In the genomic region with DNA sequence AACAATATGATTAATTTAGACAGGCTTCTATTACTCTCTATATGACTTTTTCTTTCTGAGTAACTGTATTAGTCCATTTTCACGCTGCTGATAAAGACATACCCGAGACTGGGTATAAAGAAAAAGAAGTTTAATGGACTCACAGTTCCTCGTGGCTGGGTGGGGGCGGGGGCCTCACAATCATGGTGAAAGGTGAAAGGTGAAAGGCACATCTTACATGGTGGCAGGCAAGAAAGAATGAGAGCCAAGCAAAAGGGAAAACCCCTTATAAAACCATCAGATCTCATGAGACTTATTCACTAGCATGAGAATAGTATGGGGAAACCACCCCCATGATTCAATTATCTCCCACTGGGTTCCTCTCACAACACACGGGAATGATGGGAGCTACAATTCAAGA, we compare ENCODE assay signal across 7 cellular contexts. TPM values are rescaled to one million over a fixed set of nuclear protein-coding genes. Genes with fewer than 3 reads are reported as not detected.
DNase-seq lines count a peak whose midpoint lies in the region; ATAC-seq and TF ChIP-seq lines count a peak whose summit lies in the region.
"Not testable (repeated sequence)": the region's sequence is repeated elsewhere in the genome, so short reads cannot be mapped to it uniquely, and the experiment has no call there.

No MANE protein-coding gene starts in this region.

- peaks cover 72% of the 10 kb centered on the region for H3K4me1 ChIP-seq in OCI-LY3 (ENCODE audit: low read length)
- H3K4me1 ChIP-seq in endodermal cell (ENCODE audit: control insufficient read depth, insufficient read depth, low read length), result not testable (repeated sequence)

- peak; percentile 70 for DNase-seq in activated CD4-positive, alpha-beta T cell treated with anti-CD3 and anti-CD28 coated beads for 48 hours
- DNase-seq in activated T-cell treated with anti-CD3 and anti-CD28 coated beads, Interleukin-2, amount 50 U/mL, for 4 hours; endodermal cell: not testable (repeated sequence)
- DNase-seq in activated naive CD4-positive, alpha-beta T cell treated with anti-CD3 and anti-CD28 coated beads for 36 hours, result peak; percentile 70
- DNase-seq in stimulated activated CD4-positive, alpha-beta T cell treated with anti-CD3 and anti-CD28 coated beads, Interleukin-1b, Interleukin-23, amount 100 ng/mL, for 48 hours, result peak; percentile 66

- H3K9me3 ChIP-seq in OCI-LY3 (ENCODE audit: insufficient read depth, low read length) (peaks cover 24% of the 10 kb centered on the region), endodermal cell (ENCODE audit: control insufficient read depth, low read length) (peaks cover 17% of the 10 kb centered on the region)

- intact Hi-C loops in activated naive CD4-positive, alpha-beta T cell treated with anti-CD3 and anti-CD28 coated beads for 36 hours (cut with micrococcal nuclease), result loop anchor here (1.0 to 10.0 kb wide), 2 partner anchors 401 to 1363 kb away; a partner anchor contains a TSS

- peak overlapping the region; percentile 1; the same call in 1 of the 2 replicates for H3K4me2 ChIP-seq in OCI-LY3 (ENCODE audit: low read length)

- peaks cover 23% of the 10 kb centered on the region for H3K36me3 ChIP-seq in OCI-LY3 (replicated peaks; ENCODE audit: low read depth, low read length)
- H3K36me3 ChIP-seq in endodermal cell (ENCODE audit: control insufficient read depth, insufficient read depth, low read length), result not testable (repeated sequence)

- peaks cover 20% of the 10 kb centered on the region for H3K36me3 Mint-ChIP-seq in activated T-cell treated with anti-CD3 and anti-CD28 coated beads, Interleukin-2, amount 50 U/mL, for 4 hours (ENCODE audit: insufficient read depth)
- peaks cover 46% of the 10 kb centered on the region for H3K36me3 Mint-ChIP-seq in activated naive CD4-positive, alpha-beta T cell treated with anti-CD3 and anti-CD28 coated beads for 36 hours (ENCODE audit: low read depth)
- not testable (repeated sequence) for H3K36me3 Mint-ChIP-seq in endodermal cell (ENCODE audit: low read depth)
- H3K36me3 Mint-ChIP-seq in stimulated activated memory B cell treated with anti-CD40 and anti-IgM and Interleukin-4, amounts not matched to agents 10 μg/mL and 1 μg/mL and 100 μg/mL, for 72 hours, result peaks cover 47% of the 10 kb centered on the region

- TF ChIP-seq CTCF in OCI-LY3 (IDR thresholded peaks at IDR 0.05; ENCODE audit: low read depth, low read length); endodermal cell (conservative IDR thresholded peaks at IDR 0.05): not testable (repeated sequence)

- CTCF ChIA-PET in activated naive CD4-positive, alpha-beta T cell treated with anti-CD3 and anti-CD28 coated beads for 36 hours (lab: Charles Lee), result interaction anchor here (0.6 to 3.2 kb wide), 3 partner anchors 21 to 585 kb away, joined by 3 to 10 read pairs (median 3); no protein-coding TSS in a partner anchor

- H2AFZ ChIP-seq in OCI-LY3 (ENCODE audit: low read depth, low read length), result not testable (repeated sequence)

- not testable (repeated sequence) for H3K27me3 ChIP-seq in OCI-LY3 (ENCODE audit: low read depth, low read length); endodermal cell (ENCODE audit: control insufficient read depth, insufficient read depth, low read length, poor library complexity, severe bottlenecking)

- not testable (repeated sequence) for H3K79me2 ChIP-seq in OCI-LY3 (ENCODE audit: low read length)

- 81 to 95% methylated on average over 3 to 5 of the region's 5 CpGs for WGBS in endodermal cell (ENCODE audit: insufficient coverage in 1 of 2, insufficient read length in 1 of 2), 2 experiments

- ATAC-seq in activated T-cell treated with anti-CD3 and anti-CD28 coated beads, Interleukin-2, amount 50 U/mL, for 4 hours, result peak; percentile 40 to 43
- ATAC-seq in stimulated activated memory B cell treated with anti-CD40 and anti-IgM and Interleukin-4, amounts not matched to agents 10 μg/mL and 1 μg/mL and 100 μg/mL, for 72 hours, result not testable (repeated sequence)

- peak overlapping the region; percentile 46 for H3K4me3 Mint-ChIP-seq in activated T-cell treated with anti-CD3 and anti-CD28 coated beads, Interleukin-2, amount 50 U/mL, for 4 hours
- H3K4me3 Mint-ChIP-seq in activated naive CD4-positive, alpha-beta T cell treated with anti-CD3 and anti-CD28 coated beads for 36 hours; endodermal cell; stimulated activated memory B cell treated with anti-CD40 and anti-IgM and Interleukin-4, amounts not matched to agents 10 μg/mL and 1 μg/mL and 100 μg/mL, for 72 hours: not testable (repeated sequence)

- H3K27ac ChIP-seq in OCI-LY3 (ENCODE audit: low read length) (peak overlapping the region; percentile 96), endodermal cell (ENCODE audit: low read depth, low read length) (peak overlapping the region; percentile 29)

- not testable (repeated sequence) for H4K20me1 ChIP-seq in OCI-LY3 (ENCODE audit: insufficient read depth, low read length)

- peak overlapping the region; percentile 6; the same call in 1 of the 2 replicates for H3K9ac ChIP-seq in OCI-LY3 (ENCODE audit: low read length)
- H3K9ac ChIP-seq in endodermal cell (ENCODE audit: extremely low read depth, low read length, poor library complexity, severe bottlenecking), result not testable (repeated sequence)

- H3K4me1 Mint-ChIP-seq in activated T-cell treated with anti-CD3 and anti-CD28 coated beads, Interleukin-2, amount 50 U/mL, for 4 hours (ENCODE audit: low read depth), result peaks cover 66% of the 10 kb centered on the region
- H3K4me1 Mint-ChIP-seq in activated naive CD4-positive, alpha-beta T cell treated with anti-CD3 and anti-CD28 coated beads for 36 hours (ENCODE audit: low read depth), result peaks cover 67% of the 10 kb centered on the region
- H3K4me1 Mint-ChIP-seq in endodermal cell, result not testable (repeated sequence)
- peaks cover 80% of the 10 kb centered on the region for H3K4me1 Mint-ChIP-seq in stimulated activated memory B cell treated with anti-CD40 and anti-IgM and Interleukin-4, amounts not matched to agents 10 μg/mL and 1 μg/mL and 100 μg/mL, for 72 hours

- H3K27ac Mint-ChIP-seq in activated naive CD4-positive, alpha-beta T cell treated with anti-CD3 and anti-CD28 coated beads for 36 hours, result peak overlapping the region; percentile 96
- not testable (repeated sequence) for H3K27ac Mint-ChIP-seq in endodermal cell
- peak overlapping the region; percentile 100 for H3K27ac Mint-ChIP-seq in stimulated activated memory B cell treated with anti-CD40 and anti-IgM and Interleukin-4, amounts not matched to agents 10 μg/mL and 1 μg/mL and 100 μg/mL, for 72 hours

- H3K9me3 Mint-ChIP-seq in activated T-cell treated with anti-CD3 and anti-CD28 coated beads, Interleukin-2, amount 50 U/mL, for 4 hours, result peaks cover 38% of the 10 kb centered on the region
- H3K9me3 Mint-ChIP-seq in activated naive CD4-positive, alpha-beta T cell treated with anti-CD3 and anti-CD28 coated beads for 36 hours, result peaks cover 64% of the 10 kb centered on the region
- peaks cover 35% of the 10 kb centered on the region for H3K9me3 Mint-ChIP-seq in endodermal cell
- peaks cover 22% of the 10 kb centered on the region for H3K9me3 Mint-ChIP-seq in stimulated activated memory B cell treated with anti-CD40 and anti-IgM and Interleukin-4, amounts not matched to agents 10 μg/mL and 1 μg/mL and 100 μg/mL, for 72 hours

- H3K4me3 ChIP-seq in OCI-LY3 (ENCODE audit: low read length); endodermal cell (ENCODE audit: low read length): not testable (repeated sequence)

- not testable (repeated sequence) for H3K27me3 Mint-ChIP-seq in activated T-cell treated with anti-CD3 and anti-CD28 coated beads, Interleukin-2, amount 50 U/mL, for 4 hours (ENCODE audit: low read depth); activated naive CD4-positive, alpha-beta T cell treated with anti-CD3 and anti-CD28 coated beads for 36 hours (ENCODE audit: low read depth); endodermal cell (ENCODE audit: insufficient read depth); stimulated activated memory B cell treated with anti-CD40 and anti-IgM and Interleukin-4, amounts not matched to agents 10 μg/mL and 1 μg/mL and 100 μg/mL, for 72 hours

RNA-seq across cellular contexts. Expression of a gene that starts 18.5 kb away (rescaled TPM):
- total RNA-seq in activated T-cell treated with anti-CD3 and anti-CD28 coated beads, Interleukin-2, amount 50 U/mL, for 4 hours, result 10 to 100 TPM; 18.1 to 23.6 (median 21.1) TPM
- total RNA-seq in activated naive CD4-positive, alpha-beta T cell treated with anti-CD3 and anti-CD28 coated beads for 36 hours, result 10 to 100 TPM; 10.5 to 10.9 TPM
- 10 to 100 TPM; 74.4 to 75.6 TPM for total RNA-seq in endodermal cell
- polyA plus RNA-seq in endodermal cell (2013, experiment 1 of 2), result 116 TPM
- polyA plus RNA-seq in endodermal cell (2013, experiment 2 of 2), result 115 TPM

RNA-seq across cellular contexts. Expression of a gene that starts 56.1 kb away (rescaled TPM):
- 10 to 100 TPM; 14.7 to 21.6 (median 15.8) TPM for total RNA-seq in activated T-cell treated with anti-CD3 and anti-CD28 coated beads, Interleukin-2, amount 50 U/mL, for 4 hours
- total RNA-seq in activated naive CD4-positive, alpha-beta T cell treated with anti-CD3 and anti-CD28 coated beads for 36 hours, result 10 to 100 TPM; 20.9 to 24.3 TPM
- 10 to 100 TPM; 13.4 to 19.5 TPM for total RNA-seq in endodermal cell
- 22.3 TPM for polyA plus RNA-seq in endodermal cell (2013, experiment 1 of 2)
- polyA plus RNA-seq in endodermal cell (2013, experiment 2 of 2), result 24.9 TPM
